ENCODE assay signal across 18 cellular contexts in genomic region chr20:37339208-37339607, GRCh38.
"Had no signal": no experiment of that assay in that cellular context is flagged by ENCODE, and none has a peak within 500 bp of the region (broad histone marks: within the 10 kb centered on the region; RNA-seq: fewer than 3 reads in every experiment).

No MANE protein-coding gene starts in this region.

- H3K4me3 Mint-ChIP-seq: endodermal cell; natural killer cell; stimulated activated naive B cell treated with anti-CD40 and anti-IgM and Interleukin-4, amounts not matched to agents 10 μg/mL and 1 μg/mL and 100 μg/mL, for 72 hours; type B pancreatic cell had no signal

- H3K9me3 Mint-ChIP-seq: endodermal cell; natural killer cell; neural crest cell; stimulated activated naive B cell treated with anti-CD40 and anti-IgM and Interleukin-4, amounts not matched to agents 10 μg/mL and 1 μg/mL and 100 μg/mL, for 72 hours; type B pancreatic cell had no signal

- H3K36me3 ChIP-seq: pancreas, stomach had no signal

- H3K36me3 Mint-ChIP-seq: natural killer cell; stimulated activated naive B cell treated with anti-CD40 and anti-IgM and Interleukin-4, amounts not matched to agents 10 μg/mL and 1 μg/mL and 100 μg/mL, for 72 hours; type B pancreatic cell had no signal

- H3K4me2 ChIP-seq: hepatocyte had no signal

- ATAC-seq: foreskin keratinocyte; natural killer cell; pancreas; right cardiac atrium; stimulated activated naive B cell treated with anti-CD40 and anti-IgM and Interleukin-4, amounts not matched to agents 10 μg/mL and 1 μg/mL and 100 μg/mL, for 72 hours had no signal

- H3K27me3 Mint-ChIP-seq: progenitor cell of endocrine pancreas; stimulated activated naive B cell treated with anti-CD40 and anti-IgM and Interleukin-4, amounts not matched to agents 10 μg/mL and 1 μg/mL and 100 μg/mL, for 72 hours; type B pancreatic cell had no signal

- H2AFZ ChIP-seq: hepatocyte had no signal

- H3K4me3 ChIP-seq: coronary artery, hepatocyte, pancreas, stomach had no signal

- DNase-seq: effector CD4-positive, alpha-beta T cell; endodermal cell; erythroblast; foreskin keratinocyte; kidney glomerular epithelial cell; natural killer cell; occipital lobe; pancreas; stimulated activated CD4-positive, alpha-beta T cell treated with anti-CD3 and anti-CD28 coated beads, Interleukin-4, amount 100 ng/mL, for 4 hours; stimulated activated naive B cell treated with anti-CD40 and anti-IgM and Interleukin-4, amounts not matched to agents 10 μg/mL and 1 μg/mL and 100 μg/mL, for 72 hours; stomach; substantia nigra had no signal

- H3K27me3 ChIP-seq: foreskin keratinocyte, hepatocyte, pancreas, stomach had no signal

- H3K9me3 ChIP-seq: pancreas, stomach had no signal

- H3K27ac Mint-ChIP-seq: endodermal cell; natural killer cell; progenitor cell of endocrine pancreas; stimulated activated naive B cell treated with anti-CD40 and anti-IgM and Interleukin-4, amounts not matched to agents 10 μg/mL and 1 μg/mL and 100 μg/mL, for 72 hours; type B pancreatic cell had no signal

- H3K79me2 ChIP-seq: hepatocyte had no signal

- H3K27ac ChIP-seq: coronary artery, foreskin keratinocyte, hepatocyte, stomach had no signal
